ENCODE assay signal across 1 cellular context in the genomic region with DNA sequence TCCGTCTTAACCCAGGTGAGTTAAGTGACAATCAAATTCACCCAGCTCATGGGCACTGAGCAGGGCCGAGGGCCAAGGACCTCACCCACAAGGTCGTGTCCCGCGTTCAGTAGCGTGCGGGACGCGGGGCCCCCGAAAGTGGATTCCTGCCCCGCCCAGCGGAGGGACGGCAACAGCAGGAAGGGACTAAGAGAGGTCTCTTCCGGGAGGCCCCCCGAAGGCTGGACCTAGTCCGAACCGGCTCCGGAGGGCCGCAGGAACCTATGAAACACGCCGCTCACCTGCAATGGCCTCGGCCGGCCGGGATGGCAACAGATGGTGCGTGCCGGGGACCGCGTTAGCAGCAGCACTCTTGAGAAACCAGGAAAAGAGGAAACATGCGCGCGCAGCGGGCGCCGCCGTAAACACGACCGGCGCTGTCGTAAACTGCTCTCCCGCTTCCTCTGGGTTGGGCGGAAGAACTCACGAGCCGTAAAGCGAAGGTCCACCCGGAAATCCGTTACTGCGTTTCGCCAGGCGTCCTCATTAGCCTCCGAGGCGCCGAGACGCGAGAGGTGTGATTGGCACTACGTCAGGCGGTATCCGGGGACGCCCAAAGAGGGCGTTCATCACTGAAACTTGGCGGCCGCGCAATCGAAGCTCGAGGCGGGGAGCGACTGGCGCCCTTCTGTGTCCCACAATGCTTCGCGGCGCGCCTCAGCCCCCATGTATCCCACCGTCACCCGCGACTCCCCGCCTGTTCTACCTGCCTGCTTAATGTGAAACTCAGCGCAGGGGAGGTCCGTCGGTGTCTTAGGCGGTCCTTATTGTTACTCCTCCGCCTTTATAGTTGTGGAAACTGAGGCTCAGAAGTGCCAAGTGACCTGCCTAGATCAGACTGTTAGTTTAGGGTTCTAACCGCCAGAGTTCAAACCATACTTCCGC.
TF ChIP-seq lines count a peak whose summit lies in the region.

A gene with protein sequence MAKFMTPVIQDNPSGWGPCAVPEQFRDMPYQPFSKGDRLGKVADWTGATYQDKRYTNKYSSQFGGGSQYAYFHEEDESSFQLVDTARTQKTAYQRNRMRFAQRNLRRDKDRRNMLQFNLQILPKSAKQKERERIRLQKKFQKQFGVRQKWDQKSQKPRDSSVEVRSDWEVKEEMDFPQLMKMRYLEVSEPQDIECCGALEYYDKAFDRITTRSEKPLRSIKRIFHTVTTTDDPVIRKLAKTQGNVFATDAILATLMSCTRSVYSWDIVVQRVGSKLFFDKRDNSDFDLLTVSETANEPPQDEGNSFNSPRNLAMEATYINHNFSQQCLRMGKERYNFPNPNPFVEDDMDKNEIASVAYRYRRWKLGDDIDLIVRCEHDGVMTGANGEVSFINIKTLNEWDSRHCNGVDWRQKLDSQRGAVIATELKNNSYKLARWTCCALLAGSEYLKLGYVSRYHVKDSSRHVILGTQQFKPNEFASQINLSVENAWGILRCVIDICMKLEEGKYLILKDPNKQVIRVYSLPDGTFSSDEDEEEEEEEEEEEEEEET (minus strand): TSS at position 372 of the 924 bp plus-strand sequence. CDS start 3,045 bp downstream, outside the sequence.

TF ChIP-seq in HepG2, 621 proteins besides CTCF, POLR2A, EP300 and RAD21 (continued from another document and continues in another):
- TF ChIP-seq, protein P1, sequence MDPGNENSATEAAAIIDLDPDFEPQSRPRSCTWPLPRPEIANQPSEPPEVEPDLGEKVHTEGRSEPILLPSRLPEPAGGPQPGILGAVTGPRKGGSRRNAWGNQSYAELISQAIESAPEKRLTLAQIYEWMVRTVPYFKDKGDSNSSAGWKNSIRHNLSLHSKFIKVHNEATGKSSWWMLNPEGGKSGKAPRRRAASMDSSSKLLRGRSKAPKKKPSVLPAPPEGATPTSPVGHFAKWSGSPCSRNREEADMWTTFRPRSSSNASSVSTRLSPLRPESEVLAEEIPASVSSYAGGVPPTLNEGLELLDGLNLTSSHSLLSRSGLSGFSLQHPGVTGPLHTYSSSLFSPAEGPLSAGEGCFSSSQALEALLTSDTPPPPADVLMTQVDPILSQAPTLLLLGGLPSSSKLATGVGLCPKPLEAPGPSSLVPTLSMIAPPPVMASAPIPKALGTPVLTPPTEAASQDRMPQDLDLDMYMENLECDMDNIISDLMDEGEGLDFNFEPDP (CRISPR knock-in tag; conservative IDR thresholded peaks at IDR 0.05), result no peak
- TF ChIP-seq CC2D1A (CRISPR knock-in tag; IDR thresholded peaks at IDR 0.05) (0 out of 2 replicates have a peak, but pooled peaks have one; percentile 87), ZNF230 (CRISPR knock-in tag; IDR thresholded peaks at IDR 0.05) (peak; percentile 82), AKAP8 (CRISPR knock-in tag; IDR thresholded peaks at IDR 0.05) (no peak), ZFP36L1 (CRISPR knock-in tag; IDR thresholded peaks at IDR 0.05) (no peak; the same call in 1 of the 2 replicates), ZNF10 (CRISPR knock-in tag; IDR thresholded peaks at IDR 0.05; ENCODE audit: borderline replicate concordance, low read depth) (no peak), ZNF160 (CRISPR knock-in tag; IDR thresholded peaks at IDR 0.05) (peak; percentile 29), NFIC (IDR thresholded peaks at IDR 0.05; ENCODE audit: low read length) (no peak), ZNF253 (CRISPR knock-in tag; IDR thresholded peaks at IDR 0.05; ENCODE audit: borderline replicate concordance) (no peak), BORCS8-MEF2B (CRISPR knock-in tag; IDR thresholded peaks at IDR 0.05) (peak; percentile 31), SPEN (CRISPR knock-in tag; IDR thresholded peaks at IDR 0.05; ENCODE audit: low read depth) (peak; percentile 98), ZNF180 (CRISPR knock-in tag; IDR thresholded peaks at IDR 0.05; ENCODE audit: borderline replicate concordance, low read depth) (no peak), MXD4 (CRISPR knock-in tag; IDR thresholded peaks at IDR 0.05) (peak; percentile 93), MXI1 (IDR thresholded peaks at IDR 0.05; ENCODE audit: borderline replicate concordance, low read depth, low read length) (peak; percentile 82; the same call in 2 of the 3 replicates), PCBP1 (IDR thresholded peaks at IDR 0.05; ENCODE audit: borderline replicate concordance, low read depth, low read length) (0 out of 2 replicates have a peak, but pooled peaks have one; percentile 80), ZNF589 (CRISPR knock-in tag; conservative IDR thresholded peaks at IDR 0.05) (0 out of 2 replicates have a peak, but pooled peaks have one; percentile 37), ZNF225 (CRISPR knock-in tag; IDR thresholded peaks at IDR 0.05) (0 out of 2 replicates have a peak, but pooled peaks have one; percentile 36), SRSF4 (IDR thresholded peaks at IDR 0.05; ENCODE audit: low read depth, low read length, poor library complexity, severe bottlenecking) (no peak), ZNF329 (CRISPR knock-in tag; IDR thresholded peaks at IDR 0.05; ENCODE audit: low read depth) (peak; percentile 46; the same call in 1 of the 2 replicates), ZNF251 (CRISPR knock-in tag; IDR thresholded peaks at IDR 0.05) (no peak), SMYD3 (CRISPR knock-in tag; IDR thresholded peaks at IDR 0.05) (no peak)
- TF ChIP-seq, protein P2, sequence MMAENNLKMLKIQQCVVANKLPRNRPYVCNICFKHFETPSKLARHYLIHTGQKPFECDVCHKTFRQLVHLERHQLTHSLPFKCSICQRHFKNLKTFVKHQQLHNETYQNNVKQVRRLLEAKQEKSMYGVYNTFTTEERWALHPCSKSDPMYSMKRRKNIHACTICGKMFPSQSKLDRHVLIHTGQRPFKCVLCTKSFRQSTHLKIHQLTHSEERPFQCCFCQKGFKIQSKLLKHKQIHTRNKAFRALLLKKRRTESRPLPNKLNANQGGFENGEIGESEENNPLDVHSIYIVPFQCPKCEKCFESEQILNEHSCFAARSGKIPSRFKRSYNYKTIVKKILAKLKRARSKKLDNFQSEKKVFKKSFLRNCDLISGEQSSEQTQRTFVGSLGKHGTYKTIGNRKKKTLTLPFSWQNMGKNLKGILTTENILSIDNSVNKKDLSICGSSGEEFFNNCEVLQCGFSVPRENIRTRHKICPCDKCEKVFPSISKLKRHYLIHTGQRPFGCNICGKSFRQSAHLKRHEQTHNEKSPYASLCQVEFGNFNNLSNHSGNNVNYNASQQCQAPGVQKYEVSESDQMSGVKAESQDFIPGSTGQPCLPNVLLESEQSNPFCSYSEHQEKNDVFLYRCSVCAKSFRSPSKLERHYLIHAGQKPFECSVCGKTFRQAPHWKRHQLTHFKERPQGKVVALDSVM (CRISPR knock-in tag; IDR thresholded peaks at IDR 0.05), result 0 out of 2 replicates have a peak, but pooled peaks have one; percentile 12
- TF ChIP-seq, protein P3, sequence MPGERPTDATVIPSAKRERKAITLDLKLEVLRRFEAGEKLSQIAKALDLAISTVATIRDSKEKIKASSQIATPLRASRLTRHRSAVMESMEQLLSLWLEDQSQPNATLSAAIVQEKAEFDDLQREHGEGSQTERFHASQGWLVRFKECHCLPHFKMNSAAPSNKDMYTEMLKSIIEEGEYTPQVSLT (CRISPR knock-in tag; IDR thresholded peaks at IDR 0.05; ENCODE audit: borderline replicate concordance, low read depth), result no peak; the same call in 1 of the 2 replicates
- TF ChIP-seq, protein P4, sequence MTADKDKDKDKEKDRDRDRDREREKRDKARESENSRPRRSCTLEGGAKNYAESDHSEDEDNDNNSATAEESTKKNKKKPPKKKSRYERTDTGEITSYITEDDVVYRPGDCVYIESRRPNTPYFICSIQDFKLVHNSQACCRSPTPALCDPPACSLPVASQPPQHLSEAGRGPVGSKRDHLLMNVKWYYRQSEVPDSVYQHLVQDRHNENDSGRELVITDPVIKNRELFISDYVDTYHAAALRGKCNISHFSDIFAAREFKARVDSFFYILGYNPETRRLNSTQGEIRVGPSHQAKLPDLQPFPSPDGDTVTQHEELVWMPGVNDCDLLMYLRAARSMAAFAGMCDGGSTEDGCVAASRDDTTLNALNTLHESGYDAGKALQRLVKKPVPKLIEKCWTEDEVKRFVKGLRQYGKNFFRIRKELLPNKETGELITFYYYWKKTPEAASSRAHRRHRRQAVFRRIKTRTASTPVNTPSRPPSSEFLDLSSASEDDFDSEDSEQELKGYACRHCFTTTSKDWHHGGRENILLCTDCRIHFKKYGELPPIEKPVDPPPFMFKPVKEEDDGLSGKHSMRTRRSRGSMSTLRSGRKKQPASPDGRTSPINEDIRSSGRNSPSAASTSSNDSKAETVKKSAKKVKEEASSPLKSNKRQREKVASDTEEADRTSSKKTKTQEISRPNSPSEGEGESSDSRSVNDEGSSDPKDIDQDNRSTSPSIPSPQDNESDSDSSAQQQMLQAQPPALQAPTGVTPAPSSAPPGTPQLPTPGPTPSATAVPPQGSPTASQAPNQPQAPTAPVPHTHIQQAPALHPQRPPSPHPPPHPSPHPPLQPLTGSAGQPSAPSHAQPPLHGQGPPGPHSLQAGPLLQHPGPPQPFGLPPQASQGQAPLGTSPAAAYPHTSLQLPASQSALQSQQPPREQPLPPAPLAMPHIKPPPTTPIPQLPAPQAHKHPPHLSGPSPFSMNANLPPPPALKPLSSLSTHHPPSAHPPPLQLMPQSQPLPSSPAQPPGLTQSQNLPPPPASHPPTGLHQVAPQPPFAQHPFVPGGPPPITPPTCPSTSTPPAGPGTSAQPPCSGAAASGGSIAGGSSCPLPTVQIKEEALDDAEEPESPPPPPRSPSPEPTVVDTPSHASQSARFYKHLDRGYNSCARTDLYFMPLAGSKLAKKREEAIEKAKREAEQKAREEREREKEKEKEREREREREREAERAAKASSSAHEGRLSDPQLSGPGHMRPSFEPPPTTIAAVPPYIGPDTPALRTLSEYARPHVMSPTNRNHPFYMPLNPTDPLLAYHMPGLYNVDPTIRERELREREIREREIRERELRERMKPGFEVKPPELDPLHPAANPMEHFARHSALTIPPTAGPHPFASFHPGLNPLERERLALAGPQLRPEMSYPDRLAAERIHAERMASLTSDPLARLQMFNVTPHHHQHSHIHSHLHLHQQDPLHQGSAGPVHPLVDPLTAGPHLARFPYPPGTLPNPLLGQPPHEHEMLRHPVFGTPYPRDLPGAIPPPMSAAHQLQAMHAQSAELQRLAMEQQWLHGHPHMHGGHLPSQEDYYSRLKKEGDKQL (CRISPR knock-in tag; IDR thresholded peaks at IDR 0.05; ENCODE audit: low read depth), result no peak; the same call in 1 of the 2 replicates
- TF ChIP-seq, protein P5, sequence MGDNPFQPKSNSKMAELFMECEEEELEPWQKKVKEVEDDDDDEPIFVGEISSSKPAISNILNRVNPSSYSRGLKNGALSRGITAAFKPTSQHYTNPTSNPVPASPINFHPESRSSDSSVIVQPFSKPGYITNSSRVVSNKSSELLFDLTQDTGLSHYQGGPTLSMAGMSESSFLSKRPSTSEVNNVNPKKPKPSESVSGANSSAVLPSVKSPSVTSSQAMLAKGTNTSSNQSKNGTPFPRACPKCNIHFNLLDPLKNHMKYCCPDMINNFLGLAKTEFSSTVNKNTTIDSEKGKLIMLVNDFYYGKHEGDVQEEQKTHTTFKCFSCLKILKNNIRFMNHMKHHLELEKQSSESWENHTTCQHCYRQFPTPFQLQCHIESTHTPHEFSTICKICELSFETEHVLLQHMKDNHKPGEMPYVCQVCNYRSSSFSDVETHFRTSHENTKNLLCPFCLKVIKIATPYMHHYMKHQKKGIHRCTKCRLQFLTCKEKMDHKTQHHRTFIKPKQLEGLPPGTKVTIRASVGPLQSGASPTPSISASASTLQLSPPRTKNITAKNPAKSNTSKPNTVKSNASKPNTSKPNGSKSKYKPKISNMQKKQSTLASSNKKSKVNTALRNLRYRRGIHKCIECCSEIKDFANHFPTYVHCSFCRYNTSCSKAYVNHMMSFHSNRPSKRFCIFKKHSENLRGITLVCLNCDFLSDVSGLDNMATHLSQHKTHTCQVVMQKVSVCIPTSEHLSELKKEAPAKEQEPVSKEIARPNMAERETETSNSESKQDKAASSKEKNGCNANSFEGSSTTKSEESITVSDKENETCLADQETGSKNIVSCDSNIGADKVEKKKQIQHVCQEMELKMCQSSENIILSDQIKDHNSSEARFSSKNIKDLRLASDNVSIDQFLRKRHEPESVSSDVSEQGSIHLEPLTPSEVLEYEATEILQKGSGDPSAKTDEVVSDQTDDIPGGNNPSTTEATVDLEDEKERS (CRISPR knock-in tag; IDR thresholded peaks at IDR 0.05), result peak; percentile 68; the same call in 1 of the 2 replicates
- TF ChIP-seq, protein P6, sequence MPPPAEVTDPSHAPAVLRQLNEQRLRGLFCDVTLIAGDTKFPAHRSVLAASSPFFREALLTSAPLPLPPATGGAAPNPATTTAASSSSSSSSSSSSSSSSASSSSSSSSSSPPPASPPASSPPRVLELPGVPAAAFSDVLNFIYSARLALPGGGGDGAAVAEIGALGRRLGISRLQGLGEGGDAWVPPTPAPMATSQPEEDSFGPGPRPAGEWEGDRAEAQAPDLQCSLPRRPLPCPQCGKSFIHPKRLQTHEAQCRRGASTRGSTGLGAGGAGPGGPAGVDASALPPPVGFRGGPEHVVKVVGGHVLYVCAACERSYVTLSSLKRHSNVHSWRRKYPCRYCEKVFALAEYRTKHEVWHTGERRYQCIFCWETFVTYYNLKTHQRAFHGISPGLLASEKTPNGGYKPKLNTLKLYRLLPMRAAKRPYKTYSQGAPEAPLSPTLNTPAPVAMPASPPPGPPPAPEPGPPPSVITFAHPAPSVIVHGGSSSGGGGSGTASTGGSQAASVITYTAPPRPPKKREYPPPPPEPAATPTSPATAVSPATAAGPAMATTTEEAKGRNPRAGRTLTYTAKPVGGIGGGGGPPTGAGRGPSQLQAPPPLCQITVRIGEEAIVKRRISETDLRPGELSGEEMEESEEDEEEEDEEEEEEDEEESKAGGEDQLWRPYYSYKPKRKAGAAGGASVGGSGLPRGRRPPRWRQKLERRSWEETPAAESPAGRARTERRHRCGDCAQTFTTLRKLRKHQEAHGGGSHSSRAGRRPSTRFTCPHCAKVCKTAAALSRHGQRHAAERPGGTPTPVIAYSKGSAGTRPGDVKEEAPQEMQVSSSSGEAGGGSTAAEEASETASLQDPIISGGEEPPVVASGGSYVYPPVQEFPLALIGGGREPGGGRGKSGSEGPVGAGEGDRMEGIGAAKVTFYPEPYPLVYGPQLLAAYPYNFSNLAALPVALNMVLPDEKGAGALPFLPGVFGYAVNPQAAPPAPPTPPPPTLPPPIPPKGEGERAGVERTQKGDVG (CRISPR knock-in tag; IDR thresholded peaks at IDR 0.05; ENCODE audit: borderline replicate concordance), result peak; percentile 87; the same call in 1 of the 2 replicates
- TF ChIP-seq, protein P7, sequence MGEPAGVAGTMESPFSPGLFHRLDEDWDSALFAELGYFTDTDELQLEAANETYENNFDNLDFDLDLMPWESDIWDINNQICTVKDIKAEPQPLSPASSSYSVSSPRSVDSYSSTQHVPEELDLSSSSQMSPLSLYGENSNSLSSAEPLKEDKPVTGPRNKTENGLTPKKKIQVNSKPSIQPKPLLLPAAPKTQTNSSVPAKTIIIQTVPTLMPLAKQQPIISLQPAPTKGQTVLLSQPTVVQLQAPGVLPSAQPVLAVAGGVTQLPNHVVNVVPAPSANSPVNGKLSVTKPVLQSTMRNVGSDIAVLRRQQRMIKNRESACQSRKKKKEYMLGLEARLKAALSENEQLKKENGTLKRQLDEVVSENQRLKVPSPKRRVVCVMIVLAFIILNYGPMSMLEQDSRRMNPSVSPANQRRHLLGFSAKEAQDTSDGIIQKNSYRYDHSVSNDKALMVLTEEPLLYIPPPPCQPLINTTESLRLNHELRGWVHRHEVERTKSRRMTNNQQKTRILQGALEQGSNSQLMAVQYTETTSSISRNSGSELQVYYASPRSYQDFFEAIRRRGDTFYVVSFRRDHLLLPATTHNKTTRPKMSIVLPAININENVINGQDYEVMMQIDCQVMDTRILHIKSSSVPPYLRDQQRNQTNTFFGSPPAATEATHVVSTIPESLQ (CRISPR knock-in tag; conservative IDR thresholded peaks at IDR 0.05), result no peak
